Comparison of ENCODE assay signal across 8 cellular contexts in the genomic region with DNA sequence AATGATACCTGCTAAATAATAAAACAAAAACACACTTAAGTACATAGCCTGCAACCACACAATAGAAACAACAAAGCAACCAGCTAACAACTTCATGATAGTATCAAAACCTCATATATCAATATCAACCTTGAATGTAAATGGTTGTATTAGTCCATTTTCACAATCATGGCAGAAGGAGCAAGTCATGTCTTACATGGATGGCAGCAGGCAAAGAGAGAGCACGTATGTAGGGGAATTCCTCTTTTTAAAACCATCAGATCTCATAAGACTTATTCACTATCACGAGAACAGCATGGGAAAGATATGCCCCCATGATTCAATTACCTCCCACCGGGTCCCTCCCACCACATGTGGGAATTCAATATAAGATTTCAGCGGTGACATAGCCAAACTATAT. TPM values are rescaled to one million over a fixed set of nuclear protein-coding genes. Genes with fewer than 3 reads are reported as not detected.
"Had no signal": no experiment of that assay in that cellular context is flagged by ENCODE, and none has a peak within 500 bp of the region (broad histone marks: within the 10 kb centered on the region; RNA-seq: fewer than 3 reads in every experiment).

No MANE protein-coding gene starts in this region.

- FAIRE-seq: G401.6, GM12878, GM12891, GM12892, GM18507, GM19239 had no signal

- ATAC-seq: GM12878 had no signal

- DNase-seq: GDM1, GF-D8 had no signal

- H3K4me3 ChIP-seq: GM12878 had no signal

RNA-seq across cellular contexts. Expression of gene PTX3, which starts 44.5 kb away (rescaled TPM):
- total RNA-seq: GM12878 had no signal
